In the genomic region with DNA sequence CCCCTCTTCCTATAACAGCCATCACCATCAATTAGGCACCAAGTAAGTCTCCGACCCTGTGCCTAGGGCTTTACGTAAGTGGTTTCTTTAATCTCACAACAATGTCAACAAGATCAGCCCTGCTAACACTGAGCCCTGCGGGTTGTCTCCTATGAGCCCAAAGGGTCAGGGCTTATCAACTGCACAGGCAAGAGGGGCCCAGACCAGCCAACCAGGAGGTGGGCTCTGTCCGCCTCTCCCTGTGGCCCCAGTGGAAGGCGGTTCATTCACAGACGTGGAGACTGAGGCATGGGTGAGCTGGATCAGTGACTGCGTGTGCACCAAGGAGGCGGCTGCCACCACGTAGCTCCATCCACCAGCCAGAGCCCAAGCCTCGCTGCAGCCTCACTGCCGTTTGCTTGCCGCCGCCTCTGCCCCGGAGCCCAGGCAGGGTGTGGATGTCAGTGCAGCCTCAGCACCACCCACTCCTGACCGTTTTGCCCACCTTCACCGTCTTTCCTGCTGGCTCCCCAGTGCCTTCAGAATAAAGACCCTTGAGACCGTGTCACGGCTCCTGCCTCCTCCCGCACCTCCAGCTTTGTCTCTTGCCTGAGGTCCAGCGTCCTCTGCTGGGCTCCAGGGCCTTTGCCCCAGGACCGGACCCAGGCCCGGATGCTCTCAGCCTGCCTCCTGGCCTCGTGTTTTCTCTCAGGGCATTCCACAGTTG, we compare ENCODE assay signal across 1 cellular context.
TF ChIP-seq lines count a peak whose summit lies in the region.

No MANE protein-coding gene starts in this region.

TF ChIP-seq in H1, 55 proteins besides CTCF, POLR2A, EP300 and RAD21:
- TF ChIP-seq CHD1 (IDR thresholded peaks at IDR 0.05; ENCODE audit: low read depth, low read length) (no peak), TAF7 (optimal IDR thresholded peaks at IDR 0.05; ENCODE audit: borderline replicate concordance, low read depth, low read length) (no peak), TEAD4 (IDR thresholded peaks at IDR 0.05; ENCODE audit: low read depth, low read length) (no peak), TAF1 (IDR thresholded peaks at IDR 0.05; ENCODE audit: low read depth, low read length) (no peak), RFX5 (IDR thresholded peaks at IDR 0.05; ENCODE audit: borderline replicate concordance, low read depth, low read length) (no peak), TCF12 (IDR thresholded peaks at IDR 0.05; ENCODE audit: low read depth, low read length) (no peak), SAP30 (IDR thresholded peaks at IDR 0.05; ENCODE audit: insufficient read depth, insufficient replicate concordance, low read length) (no peak), KDM5A (IDR thresholded peaks at IDR 0.05; ENCODE audit: low read length) (no peak), YY1 (IDR thresholded peaks at IDR 0.05; ENCODE audit: low read depth, low read length) (no peak), CREB1 (IDR thresholded peaks at IDR 0.05) (no peak), PHF8 (conservative IDR thresholded peaks at IDR 0.05; ENCODE audit: low read depth, low read length) (no peak), BRCA1 (IDR thresholded peaks at IDR 0.05; ENCODE audit: low read depth, low read length) (no peak), TBP (IDR thresholded peaks at IDR 0.05; ENCODE audit: low read depth, low read length) (no peak), SP1 (IDR thresholded peaks at IDR 0.05; ENCODE audit: low read depth, low read length) (no peak)
- TF ChIP-seq, protein P1, sequence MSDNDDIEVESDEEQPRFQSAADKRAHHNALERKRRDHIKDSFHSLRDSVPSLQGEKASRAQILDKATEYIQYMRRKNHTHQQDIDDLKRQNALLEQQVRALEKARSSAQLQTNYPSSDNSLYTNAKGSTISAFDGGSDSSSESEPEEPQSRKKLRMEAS (IDR thresholded peaks at IDR 0.05): no peak
- TF ChIP-seq, protein P2, sequence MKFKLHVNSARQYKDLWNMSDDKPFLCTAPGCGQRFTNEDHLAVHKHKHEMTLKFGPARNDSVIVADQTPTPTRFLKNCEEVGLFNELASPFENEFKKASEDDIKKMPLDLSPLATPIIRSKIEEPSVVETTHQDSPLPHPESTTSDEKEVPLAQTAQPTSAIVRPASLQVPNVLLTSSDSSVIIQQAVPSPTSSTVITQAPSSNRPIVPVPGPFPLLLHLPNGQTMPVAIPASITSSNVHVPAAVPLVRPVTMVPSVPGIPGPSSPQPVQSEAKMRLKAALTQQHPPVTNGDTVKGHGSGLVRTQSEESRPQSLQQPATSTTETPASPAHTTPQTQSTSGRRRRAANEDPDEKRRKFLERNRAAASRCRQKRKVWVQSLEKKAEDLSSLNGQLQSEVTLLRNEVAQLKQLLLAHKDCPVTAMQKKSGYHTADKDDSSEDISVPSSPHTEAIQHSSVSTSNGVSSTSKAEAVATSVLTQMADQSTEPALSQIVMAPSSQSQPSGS (IDR thresholded peaks at IDR 0.05; ENCODE audit: low read length): no peak
